ENCODE assay signal across 8 cellular contexts in the genomic region with DNA sequence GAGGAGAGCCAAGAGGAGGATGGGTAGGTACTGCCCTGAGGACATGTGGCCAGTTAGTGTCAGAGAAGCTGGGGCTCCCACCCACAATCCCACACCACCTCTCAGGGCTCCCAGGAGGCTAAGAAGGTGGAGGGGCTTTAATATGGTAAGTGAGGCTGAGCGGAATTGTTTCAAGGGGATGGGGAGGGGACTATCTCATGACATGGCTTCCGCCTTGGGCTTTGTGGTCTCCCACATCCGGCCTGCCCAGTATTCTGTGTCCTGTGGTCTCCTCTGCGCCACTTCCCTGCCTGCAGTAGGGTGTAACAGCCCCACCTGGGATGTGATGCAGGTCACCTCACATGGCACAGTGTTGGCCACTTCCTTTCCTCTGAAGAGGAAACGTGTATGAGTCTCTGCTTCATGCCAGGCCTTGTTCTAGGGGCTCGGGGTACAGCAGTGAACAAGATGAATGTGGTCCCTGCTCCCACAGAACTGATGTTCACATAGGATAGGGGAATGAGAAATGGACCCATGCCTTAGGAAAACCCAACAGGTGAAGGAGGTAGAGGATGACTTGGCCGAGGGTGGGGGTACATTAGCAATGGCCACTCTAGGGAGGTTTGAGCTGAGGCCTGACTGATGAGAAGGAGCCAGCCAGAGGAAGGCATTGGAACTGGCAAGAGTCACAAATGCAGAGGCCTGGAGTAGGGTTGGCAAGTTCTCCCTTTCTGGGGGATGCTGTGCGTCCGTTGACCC. TPM values are rescaled to one million over a fixed set of nuclear protein-coding genes. Genes with fewer than 3 reads are reported as not detected.
A peak's percentile ranks its signal among the peaks of the same experiment; 100 is the strongest.
DNase-seq lines count a peak whose midpoint lies in the region; ATAC-seq lines count a peak whose summit lies in the region.

No MANE protein-coding gene starts in this region.

- peaks cover 80% of the 10 kb centered on the region for H3K4me1 ChIP-seq in BLaER1

- H3K36me3 ChIP-seq in BLaER1, result peaks cover 47% of the 10 kb centered on the region

- peak overlapping the region; percentile 90 for H3K4me2 ChIP-seq in BLaER1

- peak overlapping the region; percentile 52 for H3K4me3 Mint-ChIP-seq in stimulated activated naive CD8-positive, alpha-beta T cell treated with anti-CD3 and anti-CD28 coated beads, Interleukin-15, Interleukin-2, amounts not matched to agents 100 ng/mL and 50 ng/mL, for 24 hours

- peak overlapping the region; percentile 70 for H3K27ac ChIP-seq in BLaER1

- DNase-seq in activated CD4-positive, alpha-beta T cell treated with anti-CD3 and anti-CD28 coated beads for 4 hours, result peak; percentile 19 to 51
- DNase-seq in glomerular visceral epithelial cell (ENCODE audit: extremely low spot score) (peak; percentile 47), left lobe of liver (ENCODE audit: low spot score) (no peak), NCI-H2107 (lab: John Stamatoyannopoulos, UW) (no peak)

- peaks cover 16% of the 10 kb centered on the region for H3K36me3 Mint-ChIP-seq in stimulated activated naive CD8-positive, alpha-beta T cell treated with anti-CD3 and anti-CD28 coated beads, Interleukin-15, Interleukin-2, amounts not matched to agents 100 ng/mL and 50 ng/mL, for 24 hours (ENCODE audit: low read depth)

- peaks cover 36% of the 10 kb centered on the region for H3K4me1 Mint-ChIP-seq in stimulated activated naive CD8-positive, alpha-beta T cell treated with anti-CD3 and anti-CD28 coated beads, Interleukin-15, Interleukin-2, amounts not matched to agents 100 ng/mL and 50 ng/mL, for 24 hours (ENCODE audit: low read depth)

- H3K9me3 Mint-ChIP-seq in stimulated activated naive CD8-positive, alpha-beta T cell treated with anti-CD3 and anti-CD28 coated beads, Interleukin-15, Interleukin-2, amounts not matched to agents 100 ng/mL and 50 ng/mL, for 24 hours, result peaks cover 6% of the 10 kb centered on the region

- H3K27me3 Mint-ChIP-seq in stimulated activated naive CD8-positive, alpha-beta T cell treated with anti-CD3 and anti-CD28 coated beads, Interleukin-15, Interleukin-2, amounts not matched to agents 100 ng/mL and 50 ng/mL, for 24 hours, result peaks cover 4% of the 10 kb centered on the region

- H3K9me3 ChIP-seq in BLaER1, result peaks cover 16% of the 10 kb centered on the region

- no peaks in the 10 kb centered on the region for H3K27me3 ChIP-seq in BLaER1

- H3K9ac ChIP-seq in BLaER1, result no peak overlapping the region

- peaks cover 43% of the 10 kb centered on the region for H4K20me1 ChIP-seq in BLaER1

- peak overlapping the region; percentile 78 for H3K4me3 ChIP-seq in BLaER1

- H3K27ac Mint-ChIP-seq in stimulated activated naive CD8-positive, alpha-beta T cell treated with anti-CD3 and anti-CD28 coated beads, Interleukin-15, Interleukin-2, amounts not matched to agents 100 ng/mL and 50 ng/mL, for 24 hours, result peak overlapping the region; percentile 67

- ATAC-seq in HG02981 (IDR thresholded peaks at IDR 0.05; ENCODE audit: unreplicated experiment), result peak; percentile 63
- ATAC-seq in left lobe of liver, result no peak
- no peak for ATAC-seq in HG03565 (IDR thresholded peaks at IDR 0.05; ENCODE audit: unreplicated experiment)

RNA-seq across cellular contexts. Expression of gene NEIL1, which starts 3.2 kb away (rescaled TPM):
- total RNA-seq in left lobe of liver, result 43.2 TPM

RNA-seq across cellular contexts. Expression of gene COMMD4, which starts 14.2 kb away (rescaled TPM):
- total RNA-seq in left lobe of liver, result 33.6 TPM

RNA-seq across cellular contexts. Expression of gene MAN2C1, which starts 18.4 kb away (rescaled TPM):
- total RNA-seq in left lobe of liver, result 96.1 TPM

Comparison
In these comparisons a context has a peak if more than half of its experiments do, and no peak if none do; other contexts are left out.
1. DNase-seq: peak in activated CD4-positive, alpha-beta T cell treated with anti-CD3 and anti-CD28 coated beads for 4 hours (2 of 2) and glomerular visceral epithelial cell (single experiment); none in left lobe of liver (single experiment) and NCI-H2107 (single experiment).